Comparison of ENCODE assay signal across 8 cellular contexts in the genomic region with DNA sequence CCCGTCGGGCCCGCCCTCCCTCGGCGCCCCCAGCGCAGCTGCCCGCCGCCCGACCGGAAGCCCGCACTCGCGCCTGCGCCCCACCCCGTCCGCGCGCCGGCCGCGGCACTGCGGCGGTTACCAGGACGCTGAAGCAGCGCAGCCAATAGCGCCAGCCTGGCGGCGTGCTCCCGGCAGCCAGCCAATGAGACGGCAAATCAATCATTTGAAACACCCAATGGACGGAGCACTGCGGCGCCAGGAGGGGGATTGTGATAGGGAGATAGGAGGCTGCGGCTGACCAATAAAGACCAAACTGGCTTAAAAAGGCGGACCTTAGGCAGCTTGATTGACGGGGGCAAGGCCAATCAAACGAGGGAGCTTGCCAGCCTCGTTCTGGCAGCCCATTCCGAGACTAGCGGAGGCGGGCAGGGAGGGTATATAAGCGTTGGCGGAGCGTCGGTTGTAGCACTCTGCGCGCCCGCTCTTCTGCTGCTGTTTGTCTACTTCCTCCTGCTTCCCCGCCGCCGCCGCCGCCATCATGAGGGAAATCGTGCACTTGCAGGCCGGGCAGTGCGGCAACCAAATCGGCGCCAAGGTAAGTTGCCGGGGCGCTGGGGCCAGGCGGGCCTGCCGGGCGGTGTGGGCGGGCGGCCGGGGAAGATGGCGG. TPM values are rescaled to one million over a fixed set of nuclear protein-coding genes. Genes with fewer than 3 reads are reported as not detected.
A peak's percentile ranks its signal among the peaks of the same experiment; 100 is the strongest.
DNase-seq lines count a peak whose midpoint lies in the region; ATAC-seq and TF ChIP-seq lines count a peak whose summit lies in the region.

A gene (plus strand): TSS at position 447 of the 649 bp plus-strand sequence. CDS start 74 bp downstream, at position 521.

- TF ChIP-seq CTCF in WERI-Rb-1 (IDR thresholded peaks at IDR 0.05; ENCODE audit: low read depth, low read length) (no peak), mammary epithelial cell (conservative IDR thresholded peaks at IDR 0.05 in 1 of 2, IDR thresholded peaks at IDR 0.05 in 1 of 2; ENCODE audit: extremely low read depth in 1 of 2, insufficient read depth in 1 of 2, low read depth in 1 of 2, low read length in 2 of 2) (no peak)

- H3K27me3 ChIP-seq in WERI-Rb-1 (ENCODE audit: insufficient read depth, low read depth, severe bottlenecking), result no peaks in the 10 kb centered on the region
- no peaks in the 10 kb centered on the region for H3K27me3 ChIP-seq in mammary epithelial cell (ENCODE audit: insufficient read depth, low read length)
- no peaks in the 10 kb centered on the region for H3K27me3 ChIP-seq in iPS-20b (ENCODE audit: insufficient read depth, low read length)

- H3K79me2 ChIP-seq in mammary epithelial cell (ENCODE audit: insufficient read depth, low read length), result peaks cover 44% of the 10 kb centered on the region

- DNase-seq in ACHN, result peak; percentile 98
- peak; percentile 98 for DNase-seq in NCI-H2227 (lab: John Stamatoyannopoulos, UW; ENCODE audit: unreplicated experiment)
- DNase-seq in WERI-Rb-1, result peak; percentile 95
- DNase-seq in mammary epithelial cell, result peak; percentile 100

- peak within 1 kb of the TSS; percentile 73 for H2AFZ ChIP-seq in mammary epithelial cell (ENCODE audit: low read depth, low read length)

- ATAC-seq in GM18873 (IDR thresholded peaks at IDR 0.05; ENCODE audit: low FRiP score, unreplicated experiment), result peak; percentile 77
- peak; percentile 58 for ATAC-seq in HG03139 (IDR thresholded peaks at IDR 0.05; ENCODE audit: unreplicated experiment)

- CTCF ChIA-PET in mammary epithelial cell (lab: Charles Lee; ENCODE audit: low non-redundant PET), result interaction anchor here (0.6 kb wide), 1 partner anchor 52 kb away, joined by 4 read pairs; no protein-coding TSS in a partner anchor

- H3K9ac ChIP-seq in mammary epithelial cell (ENCODE audit: insufficient read depth, low read length), result peak within 1 kb of the TSS; percentile 84
- H3K9ac ChIP-seq in iPS-20b (ENCODE audit: low read depth, low read length), result peak within 1 kb of the TSS; percentile 86

- no TSS peak for BruUV-seq in mammary epithelial cell (replicated peaks; lab: Mats Ljungman, UMichigan)

- H3K4me3 ChIP-seq in WERI-Rb-1 (ENCODE audit: low read depth, low read length) (peak within 1 kb of the TSS; percentile 79), mammary epithelial cell (replicated peaks in 1 of 3; ENCODE audit: insufficient read depth in 1 of 3, low read depth in 2 of 3, low read length in 3 of 3) (peak within 1 kb of the TSS; percentile 86 to 88 (median 86)), iPS-20b (ENCODE audit: low read length) (peak within 1 kb of the TSS; percentile 85), skin epidermis (peak within 1 kb of the TSS; percentile 83 to 92 (median 88))

- H3K4me1 ChIP-seq in mammary epithelial cell (ENCODE audit: insufficient read depth, low read length) (peaks cover 39% of the 10 kb centered on the region), iPS-20b (ENCODE audit: insufficient read depth, low read length) (peaks cover 10% of the 10 kb centered on the region)

- WGBS in mammary epithelial cell (ENCODE audit: low coverage, missing lambda C conversion rate), result 3% methylated on average over 10 of the region's 67 CpGs

- peak within 1 kb of the TSS; percentile 81 for H3K4me2 ChIP-seq in mammary epithelial cell (ENCODE audit: insufficient read depth, low read depth, low read length)

- intact Hi-C loops in mammary epithelial cell (cut with micrococcal nuclease), result no loop called here

- H3K9me3 ChIP-seq in WERI-Rb-1 (ENCODE audit: severe bottlenecking), result no peaks in the 10 kb centered on the region
- H3K9me3 ChIP-seq in mammary epithelial cell (replicated peaks; ENCODE audit: insufficient read depth, low read length), result no peaks in the 10 kb centered on the region
- H3K9me3 ChIP-seq in iPS-20b (ENCODE audit: insufficient read depth, low read depth, low read length), result no peaks in the 10 kb centered on the region

- H3K27ac ChIP-seq in WERI-Rb-1 (peak within 1 kb of the TSS; percentile 95), mammary epithelial cell (ENCODE audit: insufficient read depth, low read depth, low read length) (peak within 1 kb of the TSS; percentile 77), iPS-20b (ENCODE audit: low read length) (peak within 1 kb of the TSS; percentile 46), skin epidermis (peak within 1 kb of the TSS; percentile 94 to 99 (median 97))

- dilution Hi-C loops in mammary epithelial cell (cut with HindIII; ENCODE audit: low sequenced_read_pairs), result no loop called here

- H3K36me3 ChIP-seq in WERI-Rb-1 (peaks cover 23% of the 10 kb centered on the region), mammary epithelial cell (ENCODE audit: insufficient read depth, low read length) (peaks cover 17% of the 10 kb centered on the region), iPS-20b (ENCODE audit: insufficient read depth, low read depth, low read length) (peaks cover 21% of the 10 kb centered on the region)

- H4K20me1 ChIP-seq in mammary epithelial cell (ENCODE audit: insufficient read depth, low read length), result peaks cover 14% of the 10 kb centered on the region

- in situ Hi-C loops in ACHN (cut with HindIII; ENCODE audit: low pct_ligation_motif_present, low pct_unique_long_range_greater_than_20kb, low sequenced_read_pairs) (no loop called here), mammary epithelial cell (cut with MboI; ENCODE audit: low sequenced_read_pairs in 2 of 2) (no loop called here)

RNA-seq across cellular contexts. Expression of the gene that starts here (rescaled TPM):
- total RNA-seq in mammary epithelial cell, result 100 to 1,000 TPM; 177 to 464 TPM
- polyA plus RNA-seq in mammary epithelial cell, result 853 TPM
- polyA minus RNA-seq in mammary epithelial cell, result 613 TPM

Comparison
In these comparisons a context has a peak if more than half of its experiments do, and no peak if none do; other contexts are left out.
1. Peak in every context shown above with its lines: DNase-seq, ATAC-seq, H3K4me3 ChIP-seq and H3K27ac ChIP-seq.
2. H3K27ac ChIP-seq: peak in every context shown above with its lines; median percentile 97 in skin epidermis; 95 in WERI-Rb-1; 77 in mammary epithelial cell; 46 in iPS-20b.